ENCODE assay signal across 30 cellular contexts in genomic region chr17:71664867-71665266, GRCh38.
"Had no signal": no experiment of that assay in that cellular context is flagged by ENCODE, and none has a peak within 500 bp of the region (broad histone marks: within the 10 kb centered on the region; RNA-seq: fewer than 3 reads in every experiment).

No MANE protein-coding gene starts in this region.

- H3K4me3 ChIP-seq: ovary, psoas muscle, skin epidermis, smooth muscle cell, spleen, suprapubic skin, testis, tibial artery, transverse colon, upper lobe of right lung, vagina had no signal

- DNase-seq: naive thymus-derived CD8-positive, alpha-beta T cell; nephron progenitor cell; nucleus accumbens; ovary; posterior cingulate gyrus; psoas muscle; right cardiac atrium; spleen; stimulated activated CD4-positive, alpha-beta T cell treated with anti-CD3 and anti-CD28 coated beads, Interleukin-12 subunit alpha, Interleukin-12 subunit beta, amount 100 ng/mL, for 4 hours; stimulated activated CD4-positive, alpha-beta T cell treated with anti-CD3 and anti-CD28 coated beads, Interleukin-1b, Interleukin-23, amount 100 ng/mL, for 48 hours; stimulated activated CD4-positive, alpha-beta T cell treated with anti-CD3 and anti-CD28 coated beads, Interleukin-4, amount 100 ng/mL, for 1 hour; stimulated activated CD4-positive, alpha-beta T cell treated with anti-CD3 and anti-CD28 coated beads, Interleukin-4, amount 100 ng/mL, for 4 hours; stimulated activated CD8-positive, alpha-beta memory T cell treated with anti-CD3 and anti-CD28 coated beads, Interleukin-4, amount 100 ng/mL, for 48 hours; stimulated activated naive CD4-positive, alpha-beta T cell; stimulated activated naive CD8-positive, alpha-beta T cell treated with anti-CD3 and anti-CD28 coated beads, Interleukin-15, amount 100 ng/mL, for 72 hours; stimulated activated naive CD8-positive, alpha-beta T cell treated with anti-CD3 and anti-CD28 coated beads, Interleukin-15, Interleukin-2, amounts not matched to agents 100 U/mL and 50 U/mL, for 24 hours; substantia nigra; testis; tibial artery; transverse colon; upper lobe of right lung had no signal

- H3K27me3 ChIP-seq: neutrophil, ovary, spleen, suprapubic skin, testis, transverse colon, upper lobe of right lung, vagina had no signal

- H2AFZ ChIP-seq: parathyroid adenoma had no signal

- H3K79me2 ChIP-seq: parathyroid adenoma had no signal

- H3K36me3 ChIP-seq: neutrophil, ovary, spleen, suprapubic skin, tibial artery, transverse colon, upper lobe of right lung, vagina had no signal

- H3K4me1 ChIP-seq: parathyroid adenoma, psoas muscle, spleen, suprapubic skin, testis, tibial artery, transverse colon, upper lobe of right lung, vagina had no signal

- H3K4me2 ChIP-seq: smooth muscle cell had no signal

- H3K9me3 ChIP-seq: neutrophil, ovary, psoas muscle, suprapubic skin, testis, transverse colon, upper lobe of right lung, vagina had no signal

- H3K9ac ChIP-seq: parathyroid adenoma had no signal

- ATAC-seq: naive thymus-derived CD8-positive, alpha-beta T cell; natural killer cell treated with Interleukin-12 subunit alpha and Interleukin-12 subunit beta and Interleukin-15 and Interleukin-18, amount 100 ng/mL, for 72 hours; psoas muscle; right cardiac atrium; sciatic nerve; stimulated activated memory B cell treated with anti-CD40 and anti-IgM and Interleukin-4, amounts not matched to agents 10 μg/mL and 1 μg/mL and 100 μg/mL, for 72 hours; stimulated activated naive CD8-positive, alpha-beta T cell treated with anti-CD3 and anti-CD28 coated beads, Interleukin-15, amount 100 ng/mL, for 72 hours; stimulated activated naive CD8-positive, alpha-beta T cell treated with anti-CD3 and anti-CD28 coated beads, Interleukin-15, Interleukin-2, amounts not matched to agents 100 U/mL and 50 U/mL, for 24 hours; upper lobe of right lung had no signal

- H3K27ac ChIP-seq: neutrophil, ovary, parathyroid adenoma, psoas muscle, skin epidermis, spleen, suprapubic skin, testis, tibial artery, transverse colon, upper lobe of right lung, vagina had no signal
